In genomic region chr9:111330124-111330523, GRCh38 we compare ENCODE assay signal across 11 cellular contexts. TPM values are rescaled to one million over a fixed set of nuclear protein-coding genes. Genes with fewer than 3 reads are reported as not detected.
"Had no signal": no experiment of that assay in that cellular context is flagged by ENCODE, and none has a peak within 500 bp of the region (broad histone marks: within the 10 kb centered on the region; RNA-seq: fewer than 3 reads in every experiment).

Gene OR2K2, minus strand, starts transcription at chr9:111330224. Its CDS starts 1,791 bp downstream, at chr9:111328433.

- FAIRE-seq: HepG2 had no signal

- H3K4me3 Mint-ChIP-seq: HFFc6, IgD-negative memory B cell had no signal

- H3K9me3 ChIP-seq: HAP-1 had no signal

- H3K36me3 ChIP-seq: HAP-1 had no signal

- DNase-seq: GM23248, GOT3, H7, HFFc6, KBM-7 had no signal

- H3K4me3 ChIP-seq: GM23248, HAP-1 had no signal

- H3K4me1 ChIP-seq: HAP-1 had no signal

- H3K9me3 Mint-ChIP-seq: HFFc6 had no signal

- H3K27ac Mint-ChIP-seq: HFFc6, IgD-negative memory B cell had no signal

- ATAC-seq: HCT116, HepG2 had no signal

RNA-seq across cellular contexts. Expression of gene OR2K2, which starts in this region (rescaled TPM):
- total RNA-seq: GM23248, H4, H7, HepG2, HFFc6, HT1080 had no signal
